Comparison of ENCODE assay signal across 8 cellular contexts in the genomic region with DNA sequence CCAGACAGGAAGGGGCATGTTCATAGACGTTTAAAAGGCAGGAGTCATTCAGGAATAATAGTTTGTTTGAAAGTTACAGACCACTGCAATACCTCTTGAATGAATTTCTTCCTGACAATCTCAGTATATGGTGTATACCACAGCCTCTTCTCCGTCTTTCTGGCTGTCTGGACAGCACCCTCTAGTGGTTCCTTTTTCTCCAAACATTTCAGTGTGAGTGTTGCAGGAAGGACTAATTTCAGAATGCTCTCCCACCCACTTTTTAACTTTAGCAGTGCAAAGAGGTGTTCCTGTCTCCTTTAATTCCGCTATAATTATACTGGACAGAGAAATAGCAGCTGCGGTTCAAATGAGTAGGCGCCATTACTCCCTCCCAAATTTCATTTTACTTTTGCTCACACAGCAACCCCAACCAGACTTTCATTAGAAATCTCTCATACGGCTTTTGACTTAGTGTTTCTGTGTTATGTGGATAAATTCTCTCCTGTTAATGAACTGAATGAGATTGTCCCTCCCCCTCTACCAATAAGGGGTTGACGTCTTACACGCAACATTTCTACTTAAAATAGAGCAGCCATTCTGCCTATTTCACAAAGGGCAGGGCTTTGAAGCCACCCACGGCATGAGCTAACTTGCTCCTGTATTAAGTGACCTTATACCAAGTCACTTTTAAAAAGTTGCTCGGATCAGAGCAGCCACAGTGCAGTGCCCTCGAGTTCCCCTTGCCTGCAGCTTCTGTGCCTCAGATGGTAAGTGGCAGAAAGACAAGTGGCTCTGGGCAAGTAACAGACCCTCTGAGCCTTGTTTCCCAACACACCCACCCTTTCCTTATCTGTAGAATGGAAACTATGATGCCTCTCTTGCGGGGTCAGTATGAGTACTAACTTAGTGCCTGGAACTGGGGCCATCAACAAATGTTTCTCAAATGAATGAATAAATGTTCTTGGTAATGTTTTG.
DNase-seq lines count a peak whose midpoint lies in the region; ATAC-seq and TF ChIP-seq lines count a peak whose summit lies in the region.
"Had no signal": no experiment of that assay in that cellular context is flagged by ENCODE, and none has a peak within 500 bp of the region (broad histone marks: within the 10 kb centered on the region; RNA-seq: fewer than 3 reads in every experiment).

No MANE protein-coding gene starts in this region.

- H3K4me1 Mint-ChIP-seq in GM23338: peaks cover 21% of the 10 kb centered on the region
- H3K4me1 Mint-ChIP-seq in activated CD8-positive, alpha-beta T cell treated with anti-CD3 and anti-CD28 coated beads for 36 hours (ENCODE audit: low read depth): no peaks in the 10 kb centered on the region

- TF ChIP-seq CTCF in GM06990 (IDR thresholded peaks at IDR 0.05; ENCODE audit: insufficient read depth, low read length, poor library complexity, severe bottlenecking) (peak; percentile 75), GM23338 (conservative IDR thresholded peaks at IDR 0.05; ENCODE audit: low read depth in 2 of 2) (peak; percentile 86 to 87), NB4 (IDR thresholded peaks at IDR 0.05; ENCODE audit: low read depth, low read length) (peak; percentile 88), hepatocyte (IDR thresholded peaks at IDR 0.05; ENCODE audit: poor library complexity) (peak; percentile 81), tibial nerve (IDR thresholded peaks at IDR 0.05) (peak; percentile 49 to 77 (median 51))
- TF ChIP-seq CTCF in activated CD8-positive, alpha-beta T cell treated with anti-CD3 and anti-CD28 coated beads for 36 hours (IDR thresholded peaks at IDR 0.05): peak; percentile 45

- no peak for TF ChIP-seq POLR2A in NB4 (IDR thresholded peaks at IDR 0.05; ENCODE audit: extremely low read depth, insufficient read length)
- TF ChIP-seq POLR2A in tibial nerve (IDR thresholded peaks at IDR 0.05): no peak

- peaks cover 20% of the 10 kb centered on the region for H3K4me1 ChIP-seq in GM23338 (ENCODE audit: insufficient read depth)
- H3K4me1 ChIP-seq in hepatocyte (ENCODE audit: insufficient read depth): no peaks in the 10 kb centered on the region
- H3K4me1 ChIP-seq in tibial nerve: peaks cover 0 to 7% (median 0%) of the 10 kb centered on the region in 4 donors

- H3K27me3 ChIP-seq in GM06990 (replicated peaks; ENCODE audit: control insufficient read depth, insufficient read depth, low read length): no peaks in the 10 kb centered on the region
- no peaks in the 10 kb centered on the region for H3K27me3 ChIP-seq in GM23338 (ENCODE audit: insufficient read depth)
- peaks cover 14% of the 10 kb centered on the region for H3K27me3 ChIP-seq in hepatocyte
- H3K27me3 ChIP-seq in tibial nerve: peaks cover 0 to 8% of the 10 kb centered on the region in 2 donors

- H3K9me3 ChIP-seq in hepatocyte (ENCODE audit: low read depth) (no peaks in the 10 kb centered on the region), tibial nerve (no peaks in the 10 kb centered on the region)

- H3K79me2 ChIP-seq in GM23338 (replicated peaks; ENCODE audit: insufficient read depth) (no peaks in the 10 kb centered on the region), hepatocyte (no peaks in the 10 kb centered on the region)

- POLR2A ChIA-PET in activated CD8-positive, alpha-beta T cell treated with anti-CD3 and anti-CD28 coated beads for 36 hours (lab: Charles Lee): no interaction called here

- no peak for TF ChIP-seq EP300 in tibial nerve (IDR thresholded peaks at IDR 0.05)

- H3K27ac ChIP-seq in GM23338 (ENCODE audit: low read depth): no peak overlapping the region
- H3K27ac ChIP-seq in hepatocyte: no peak overlapping the region
- no peak overlapping the region for H3K27ac ChIP-seq in tibial nerve

- CTCF ChIA-PET in activated CD8-positive, alpha-beta T cell treated with anti-CD3 and anti-CD28 coated beads for 36 hours (lab: Charles Lee): interaction anchor here (0.6 to 1.4 kb wide), 3 partner anchors 10 to 85 kb away, joined by 3 to 5 read pairs (median 3); no protein-coding TSS in a partner anchor

- intact Hi-C loops in activated CD8-positive, alpha-beta T cell treated with anti-CD3 and anti-CD28 coated beads for 36 hours (cut with micrococcal nuclease): no loop called here

- H3K4me2 ChIP-seq in GM23338: no peak overlapping the region
- no peak overlapping the region for H3K4me2 ChIP-seq in hepatocyte

- no peak for DNase-seq in GM06990 (ENCODE audit: extremely low read depth, insufficient read length)
- DNase-seq in GM23338 (ENCODE audit: low spot score): peak; percentile 86
- peak; percentile 65 for DNase-seq in NB4 (ENCODE audit: low read depth)
- DNase-seq in activated CD8-positive, alpha-beta T cell treated with anti-CD3 and anti-CD28 coated beads for 36 hours: no peak
- DNase-seq in hepatocyte (ENCODE audit: low spot score): peak; percentile 71
- DNase-seq in tibial nerve (ENCODE audit: low spot score in 2 of 2): peak in 1 of 2 donors; percentile 39

- no peak overlapping the region for H3K27ac Mint-ChIP-seq in GM23338
- no peak overlapping the region for H3K27ac Mint-ChIP-seq in activated CD8-positive, alpha-beta T cell treated with anti-CD3 and anti-CD28 coated beads for 36 hours
- H3K27ac Mint-ChIP-seq: activated naive CD8-positive, alpha-beta T cell had no signal

- H4K20me1 ChIP-seq in GM23338 (replicated peaks; ENCODE audit: insufficient read depth) (no peaks in the 10 kb centered on the region), hepatocyte (ENCODE audit: insufficient read depth, poor library complexity, severe bottlenecking) (no peaks in the 10 kb centered on the region)

- WGBS in hepatocyte (ENCODE audit: low lambda C conversion rate, missing lambda C conversion rate): 50% methylated on average over 12 of the region's 12 CpGs
- 36 to 40% methylated on average over 12 of the region's 12 CpGs for WGBS in tibial nerve, 2 donors

- H3K9me3 Mint-ChIP-seq in GM23338: no peaks in the 10 kb centered on the region
- H3K9me3 Mint-ChIP-seq in activated CD8-positive, alpha-beta T cell treated with anti-CD3 and anti-CD28 coated beads for 36 hours: no peaks in the 10 kb centered on the region

- H3K36me3 Mint-ChIP-seq in GM23338 (ENCODE audit: low read depth): no peaks in the 10 kb centered on the region
- no peaks in the 10 kb centered on the region for H3K36me3 Mint-ChIP-seq in activated CD8-positive, alpha-beta T cell treated with anti-CD3 and anti-CD28 coated beads for 36 hours (ENCODE audit: low read depth)
- H3K36me3 Mint-ChIP-seq: activated naive CD8-positive, alpha-beta T cell had no signal

- peak; percentile 86 for ATAC-seq in GM23338
- ATAC-seq in activated CD8-positive, alpha-beta T cell treated with anti-CD3 and anti-CD28 coated beads for 36 hours: no peak
- ATAC-seq in GM21381 (IDR thresholded peaks at IDR 0.05; ENCODE audit: unreplicated experiment): no peak

- no peak overlapping the region for H3K4me3 ChIP-seq in GM06990 (replicated peaks; ENCODE audit: low read depth, low read length)
- H3K4me3 ChIP-seq in GM23338: no peak overlapping the region
- no peak overlapping the region for H3K4me3 ChIP-seq in NB4 (ENCODE audit: low read depth, low read length)
- no peak overlapping the region for H3K4me3 ChIP-seq in hepatocyte
- no peak overlapping the region for H3K4me3 ChIP-seq in tibial nerve

- H3K27me3 Mint-ChIP-seq in GM23338 (ENCODE audit: insufficient read depth, low read depth, poor library complexity): peaks cover 3% of the 10 kb centered on the region
- H3K27me3 Mint-ChIP-seq in activated CD8-positive, alpha-beta T cell treated with anti-CD3 and anti-CD28 coated beads for 36 hours: peaks cover 2% of the 10 kb centered on the region

- H3K9me2 ChIP-seq in GM23338 (ENCODE audit: insufficient read depth): no peaks in the 10 kb centered on the region
- no peaks in the 10 kb centered on the region for H3K9me2 ChIP-seq in hepatocyte (replicated peaks; ENCODE audit: insufficient read depth)

- H2AFZ ChIP-seq in GM23338 (no peak overlapping the region), hepatocyte (no peak overlapping the region)

- H3F3A ChIP-seq in GM23338 (replicated peaks; ENCODE audit: low read depth): no peaks in the 10 kb centered on the region

- H3K36me3 ChIP-seq in GM06990 (ENCODE audit: control insufficient read depth, insufficient read depth, low read length): no peaks in the 10 kb centered on the region
- H3K36me3 ChIP-seq in GM23338 (ENCODE audit: insufficient read depth): no peaks in the 10 kb centered on the region
- H3K36me3 ChIP-seq in hepatocyte (replicated peaks; ENCODE audit: insufficient read depth, low read depth): no peaks in the 10 kb centered on the region
- H3K36me3 ChIP-seq in tibial nerve: no peaks in the 10 kb centered on the region

- H3K4me3 Mint-ChIP-seq in GM23338: no peak overlapping the region
- no peak overlapping the region for H3K4me3 Mint-ChIP-seq in activated CD8-positive, alpha-beta T cell treated with anti-CD3 and anti-CD28 coated beads for 36 hours
- H3K4me3 Mint-ChIP-seq: activated naive CD8-positive, alpha-beta T cell had no signal

TF ChIP-seq in GM23338, 12 proteins besides CTCF, POLR2A, EP300 and RAD21 (continues in another document):
- TF ChIP-seq POLR2AphosphoS5 (IDR thresholded peaks at IDR 0.05; ENCODE audit: low read depth): no peak
- TF ChIP-seq NANOG (IDR thresholded peaks at IDR 0.05; ENCODE audit: borderline replicate concordance): no peak
- TF ChIP-seq EZH2phosphoT487 (IDR thresholded peaks at IDR 0.05; ENCODE audit: unreplicated experiment): no peak
- TF ChIP-seq REST (IDR thresholded peaks at IDR 0.05; ENCODE audit: unreplicated experiment): no peak

Comparison
In these comparisons a context has a peak if more than half of its experiments do, and no peak if none do; other contexts are left out.
1. DNase-seq: peak in GM23338 (single experiment), NB4 (single experiment) and hepatocyte (single experiment); none in GM06990 (single experiment) and activated CD8-positive, alpha-beta T cell treated with anti-CD3 and anti-CD28 coated beads for 36 hours (single experiment).
2. Peak in every context shown above with its lines, with median percentiles within 50 percentile points of each other: CTCF ChIP-seq.